Comparison of ENCODE assay signal across 20 cellular contexts in the genomic region with DNA sequence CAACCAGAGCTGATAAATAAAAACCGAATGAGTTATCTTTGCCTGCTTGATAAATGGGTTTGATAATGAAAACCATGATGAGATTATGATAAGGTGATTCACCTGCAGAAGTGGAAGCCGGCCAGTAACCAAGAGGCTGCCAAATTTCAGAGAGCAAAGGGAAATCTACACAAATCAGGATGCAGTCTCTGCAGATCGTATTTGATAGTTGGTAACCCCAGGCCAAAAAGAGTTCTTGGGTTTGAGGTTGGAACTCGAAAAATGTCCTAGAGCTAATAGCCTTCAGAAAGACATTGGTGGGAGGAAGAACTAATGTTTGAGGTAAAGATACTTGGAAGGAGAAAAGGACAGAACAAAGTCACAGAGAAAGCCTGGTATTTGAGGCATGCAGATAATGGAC. TPM values are rescaled to one million over a fixed set of nuclear protein-coding genes. Genes with fewer than 3 reads are reported as not detected.
DNase-seq lines count a peak whose midpoint lies in the region; ATAC-seq and TF ChIP-seq lines count a peak whose summit lies in the region.
"Had no signal": no experiment of that assay in that cellular context is flagged by ENCODE, and none has a peak within 500 bp of the region (broad histone marks: within the 10 kb centered on the region; RNA-seq: fewer than 3 reads in every experiment).

No MANE protein-coding gene starts in this region.

- no peak overlapping the region for H2AFZ ChIP-seq in PC-3 (ENCODE audit: low read length)
- H2AFZ ChIP-seq in trophoblast cell (ENCODE audit: insufficient read depth, low read length, poor library complexity) = no peak overlapping the region

- H3K36me3 Mint-ChIP-seq in activated CD8-positive, alpha-beta memory T cell treated with anti-CD3 and anti-CD28 coated beads, Interleukin-2, amount 10 ng/mL, durations not matched to agents 7 days and 5 days = no peaks in the 10 kb centered on the region
- no peaks in the 10 kb centered on the region for H3K36me3 Mint-ChIP-seq in chondrocyte (ENCODE audit: low read depth)
- H3K36me3 Mint-ChIP-seq: activated naive CD8-positive, alpha-beta T cell had no signal

- no peak overlapping the region for H2BK12ac ChIP-seq in trophoblast cell (ENCODE audit: low read length)

- no peak overlapping the region for H2AK5ac ChIP-seq in trophoblast cell (ENCODE audit: low read length)

- BruUV-seq in PC-3 (replicated peaks; lab: Mats Ljungman, UMichigan) = no TSS peak

- no peak overlapping the region for H3K18ac ChIP-seq in trophoblast cell (ENCODE audit: low read length)

- no peaks in the 10 kb centered on the region for H3K9me3 Mint-ChIP-seq in activated CD8-positive, alpha-beta memory T cell treated with anti-CD3 and anti-CD28 coated beads, Interleukin-2, amount 10 ng/mL, durations not matched to agents 7 days and 5 days (ENCODE audit: low read depth)
- H3K9me3 Mint-ChIP-seq in chondrocyte (ENCODE audit: low read depth) = no peaks in the 10 kb centered on the region

- H3K23ac ChIP-seq in trophoblast cell (ENCODE audit: low read length) = no peak overlapping the region

- H3K79me2 ChIP-seq in PC-3 (ENCODE audit: low read length) = no peaks in the 10 kb centered on the region
- H3K79me2 ChIP-seq in trophoblast cell (ENCODE audit: control insufficient read depth, insufficient read depth, low read length, poor library complexity) = peaks cover 2% of the 10 kb centered on the region

- H3K9me3 ChIP-seq in PC-3 (ENCODE audit: low read length) (no peaks in the 10 kb centered on the region), trophoblast cell (ENCODE audit: insufficient read depth, low read depth, low read length) (peaks cover 1% of the 10 kb centered on the region), upper lobe of left lung (no peaks in the 10 kb centered on the region)
- H3K9me3 ChIP-seq: spleen, uterus had no signal

- ATAC-seq in activated CD8-positive, alpha-beta memory T cell treated with anti-CD3 and anti-CD28 coated beads, Interleukin-2, amount 10 ng/mL, durations not matched to agents 7 days and 5 days = no peak
- ATAC-seq in PC-3 (no peak), upper lobe of left lung (ENCODE audit: low FRiP score in 2 of 2) (no peak), HG03442 (IDR thresholded peaks at IDR 0.05; ENCODE audit: unreplicated experiment) (no peak)
- ATAC-seq: left cardiac atrium had no signal

- TF ChIP-seq CTCF in PC-3 (conservative IDR thresholded peaks at IDR 0.05; ENCODE audit: low read depth, low read length) (no peak), chondrocyte (IDR thresholded peaks at IDR 0.05) (no peak), upper lobe of left lung (IDR thresholded peaks at IDR 0.05) (no peak)

- H3K27me3 ChIP-seq in PC-3 (ENCODE audit: low read length) = no peaks in the 10 kb centered on the region
- no peaks in the 10 kb centered on the region for H3K27me3 ChIP-seq in trophoblast cell (ENCODE audit: insufficient read depth, low read length)
- H3K27me3 ChIP-seq in upper lobe of left lung = no peaks in the 10 kb centered on the region
- H3K27me3 ChIP-seq: uterus had no signal

- no peaks in the 10 kb centered on the region for H3K9me2 ChIP-seq in PC-3 (replicated peaks; ENCODE audit: low read length)

- intact Hi-C loops in PC-3 (cut with micrococcal nuclease) = no loop called here

- POLR2A ChIA-PET in PC-3 (lab: Charles Lee; ENCODE audit: unreplicated experiment) = no interaction called here

- no peak overlapping the region for H4K91ac ChIP-seq in trophoblast cell (ENCODE audit: low read depth, low read length)

- H2BK5ac ChIP-seq in trophoblast cell (ENCODE audit: low read depth, low read length, poor library complexity) = no peak overlapping the region

- CTCF ChIA-PET in activated CD8-positive, alpha-beta memory T cell treated with anti-CD3 and anti-CD28 coated beads, Interleukin-2, amount 10 ng/mL, durations not matched to agents 7 days and 5 days (lab: Charles Lee) = no interaction called here
- CTCF ChIA-PET in PC-3 (lab: Charles Lee) = no interaction called here

- H3K4me3 ChIP-seq in PC-3 (ENCODE audit: low read length) (no peak overlapping the region), trophoblast cell (ENCODE audit: low read depth, low read length) (no peak overlapping the region), upper lobe of left lung (no peak overlapping the region)
- H3K4me3 ChIP-seq: spleen, uterus had no signal

- H3F3A ChIP-seq in PC-3 (ENCODE audit: low read length, unreplicated experiment) = no peaks in the 10 kb centered on the region

- no peak overlapping the region for H3K27ac ChIP-seq in PC-3 (ENCODE audit: low read length)
- H3K27ac ChIP-seq in trophoblast cell (ENCODE audit: low read depth, low read length) = peak overlapping the region; percentile 24
- H3K27ac ChIP-seq in upper lobe of left lung = no peak overlapping the region
- H3K27ac ChIP-seq: spleen had no signal

- H3K4me3 Mint-ChIP-seq in activated CD8-positive, alpha-beta memory T cell treated with anti-CD3 and anti-CD28 coated beads, Interleukin-2, amount 10 ng/mL, durations not matched to agents 7 days and 5 days = no peak overlapping the region
- H3K4me3 Mint-ChIP-seq in chondrocyte (ENCODE audit: unreplicated experiment) = no peak overlapping the region
- H3K4me3 Mint-ChIP-seq: activated naive CD8-positive, alpha-beta T cell had no signal

- no peak for TF ChIP-seq POLR2A in upper lobe of left lung (IDR thresholded peaks at IDR 0.05)

- H3K27ac Mint-ChIP-seq in activated CD8-positive, alpha-beta memory T cell treated with anti-CD3 and anti-CD28 coated beads, Interleukin-2, amount 10 ng/mL, durations not matched to agents 7 days and 5 days = no peak overlapping the region
- H3K27ac Mint-ChIP-seq in chondrocyte (ENCODE audit: unreplicated experiment) = peak overlapping the region; percentile 37
- H3K27ac Mint-ChIP-seq: activated naive CD8-positive, alpha-beta T cell had no signal

- TF ChIP-seq EP300 in upper lobe of left lung (IDR thresholded peaks at IDR 0.05) = no peak

- H3K27me3 Mint-ChIP-seq in activated CD8-positive, alpha-beta memory T cell treated with anti-CD3 and anti-CD28 coated beads, Interleukin-2, amount 10 ng/mL, durations not matched to agents 7 days and 5 days = no peaks in the 10 kb centered on the region
- no peaks in the 10 kb centered on the region for H3K27me3 Mint-ChIP-seq in chondrocyte (ENCODE audit: low read depth)
- H3K27me3 Mint-ChIP-seq: activated naive CD8-positive, alpha-beta T cell had no signal

- H4K8ac ChIP-seq in trophoblast cell (ENCODE audit: low read depth, low read length) = no peak overlapping the region

- peaks cover 20% of the 10 kb centered on the region for H3K79me1 ChIP-seq in trophoblast cell (ENCODE audit: low read length)

- no peak overlapping the region for H3K4ac ChIP-seq in trophoblast cell (ENCODE audit: low read depth, low read length)

- H4K12ac ChIP-seq in trophoblast cell (ENCODE audit: low read depth, low read length) = no peak overlapping the region

- peaks cover 28% of the 10 kb centered on the region for H3K4me1 Mint-ChIP-seq in activated CD8-positive, alpha-beta memory T cell treated with anti-CD3 and anti-CD28 coated beads, Interleukin-2, amount 10 ng/mL, durations not matched to agents 7 days and 5 days
- peaks cover 38% of the 10 kb centered on the region for H3K4me1 Mint-ChIP-seq in chondrocyte (ENCODE audit: low read depth)

- peak; percentile 18 for DNase-seq in activated CD8-positive, alpha-beta memory T cell treated with anti-CD3 and anti-CD28 coated beads, Interleukin-2, amount 10 ng/mL, durations not matched to agents 7 days and 5 days
- DNase-seq in activated CD8-positive, alpha-beta memory T cell treated with anti-CD3 and anti-CD28 coated beads, Interleukin-2, amount 50 U/mL, for 48 hours = no peak
- peak; percentile 48 for DNase-seq in PC-3
- DNase-seq in chondrocyte (ENCODE audit: low spot score) = no peak
- peak in 1 of 2 donors; percentile 68 for DNase-seq in trophoblast cell
- DNase-seq in upper lobe of left lung = no peak
- DNase-seq in Ammon's horn (ENCODE audit: low spot score) = no peak
- DNase-seq: activated CD4-positive, CD25-positive, alpha-beta regulatory T cell; dermis blood vessel endothelial cell; HCEC 1CT; left cardiac atrium; midbrain; NCI-H2029; NCI-H510A treated with DMSO at 0.1 percent for 48 hours; SHP77; spleen; stimulated activated CD8-positive, alpha-beta memory T cell treated with anti-CD3 and anti-CD28 coated beads, Interleukin-4, amount 100 ng/mL, for 48 hours; uterus had no signal

- H3K14ac ChIP-seq in trophoblast cell (ENCODE audit: low read length) = no peak overlapping the region

- H3K4me1 ChIP-seq in PC-3 (ENCODE audit: insufficient read depth, low read length) = peaks cover 22% of the 10 kb centered on the region
- peaks cover 5 to 12% of the 10 kb centered on the region in 2 experiments for H3K4me1 ChIP-seq in trophoblast cell (ENCODE audit: control insufficient read depth in 1 of 2, insufficient read depth in 2 of 2, low read length in 2 of 2)
- peaks cover 5 to 21% (median 12%) of the 10 kb centered on the region in 4 donors for H3K4me1 ChIP-seq in upper lobe of left lung
- H3K4me1 ChIP-seq: uterus had no signal

- WGBS in trophoblast cell (ENCODE audit: extremely low coverage, insufficient coverage, insufficient read length) = no CpG with 5 or more reads among the region's 4 CpGs
- WGBS in upper lobe of left lung, 2 donors = 65 to 72% methylated on average over 4 of the region's 4 CpGs

- H3K4me2 ChIP-seq in PC-3 (ENCODE audit: low read length) = peak overlapping the region; percentile 47; the same call in 1 of the 2 replicates
- H3K4me2 ChIP-seq in trophoblast cell (ENCODE audit: low read length) = no peak overlapping the region

- no peak overlapping the region for H2BK120ac ChIP-seq in trophoblast cell (ENCODE audit: insufficient read depth, low read length, poor library complexity)

- H3K36me3 ChIP-seq in PC-3 (ENCODE audit: low read depth, low read length) (no peaks in the 10 kb centered on the region), trophoblast cell (ENCODE audit: control insufficient read depth in 1 of 2, insufficient read depth in 2 of 2, low read length in 2 of 2) (no peaks in the 10 kb centered on the region), upper lobe of left lung (no peaks in the 10 kb centered on the region)
- H3K36me3 ChIP-seq: spleen, uterus had no signal

- H4K20me1 ChIP-seq in PC-3 (ENCODE audit: low read length) = no peaks in the 10 kb centered on the region

- H3K9ac ChIP-seq in PC-3 (ENCODE audit: low read length) (no peak overlapping the region), trophoblast cell (ENCODE audit: low read length) (no peak overlapping the region)

RNA-seq across cellular contexts. Expression of gene LATS2, which starts 9.6 kb away (rescaled TPM):
- 1 to 10 TPM; 2.8 to 4.7 TPM for total RNA-seq in activated CD8-positive, alpha-beta memory T cell treated with anti-CD3 and anti-CD28 coated beads, Interleukin-2, amount 10 ng/mL, durations not matched to agents 7 days and 5 days
- total RNA-seq in PC-3 (2014; rRNA removed) (11.0 and 11.1 TPM in 2 replicates), chondrocyte (58.1 to 104 TPM (median 100 TPM) in 3 replicates), upper lobe of left lung (10 to 100 TPM; 26.2 to 44.4 (median 39.5) TPM)
- polyA plus RNA-seq in trophoblast cell (2013) = 33.1 and 34.6 TPM in 2 replicates

Comparison
In these comparisons a context has a peak if more than half of its experiments do, and no peak if none do; other contexts are left out.
1. DNase-seq: peak in activated CD8-positive, alpha-beta memory T cell treated with anti-CD3 and anti-CD28 coated beads, Interleukin-2, amount 10 ng/mL, durations not matched to agents 7 days and 5 days (single experiment) and PC-3 (single experiment); none in activated CD8-positive, alpha-beta memory T cell treated with anti-CD3 and anti-CD28 coated beads, Interleukin-2, amount 50 U/mL, for 48 hours (single experiment), chondrocyte (single experiment), upper lobe of left lung (0 of 2) and Ammon's horn (single experiment).